ENCODE assay signal across 23 cellular contexts in the genomic region with DNA sequence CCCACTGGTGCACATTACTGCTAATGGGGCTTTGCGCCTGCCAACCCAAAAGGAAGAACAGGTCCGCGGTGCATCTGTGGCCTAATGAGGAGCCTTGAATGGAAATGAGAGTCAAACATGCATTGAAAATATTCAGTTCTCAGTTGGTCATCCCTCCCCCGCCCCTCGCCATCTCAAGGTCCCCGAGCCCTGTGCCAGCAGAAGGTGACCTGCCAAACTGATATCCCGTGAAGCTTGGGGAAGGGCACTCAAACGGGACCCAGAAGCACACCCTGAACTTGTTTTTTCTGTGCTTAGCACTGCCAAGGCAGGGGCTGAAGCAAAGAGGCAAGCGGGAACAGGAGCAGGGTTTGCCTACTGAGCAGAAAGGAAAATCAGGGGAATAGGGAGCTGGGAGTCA.
"Had no signal": no experiment of that assay in that cellular context is flagged by ENCODE, and none has a peak within 500 bp of the region (broad histone marks: within the 10 kb centered on the region; RNA-seq: fewer than 3 reads in every experiment).

No MANE protein-coding gene starts in this region.

- H3K4me3 ChIP-seq: lower lobe of right lung, right lobe of liver, skin epidermis, suprapubic skin, uterus had no signal

- H3K9me3 Mint-ChIP-seq: activated naive CD8-positive, alpha-beta T cell treated with anti-CD3 and anti-CD28 coated beads, Interleukin-2, amount 10 ng/mL, durations not matched to agents 7 days and 5 days had no signal

- H3K27ac Mint-ChIP-seq: activated B cell treated with CpG ODN at 0.5 μM for 24 hours; activated CD4-positive, alpha-beta memory T cell treated with anti-CD3 and anti-CD28 coated beads for 36 hours; activated naive CD8-positive, alpha-beta T cell treated with anti-CD3 and anti-CD28 coated beads, Interleukin-2, amount 10 ng/mL, durations not matched to agents 7 days and 5 days; naive thymus-derived CD4-positive, alpha-beta T cell; stimulated activated naive CD8-positive, alpha-beta T cell treated with anti-CD3 and anti-CD28 coated beads, Interleukin-15, Interleukin-2, amounts not matched to agents 100 ng/mL and 50 ng/mL, for 24 hours had no signal

- H3K4me1 ChIP-seq: lower lobe of right lung, right lobe of liver, suprapubic skin, uterus had no signal

- H3K9me3 ChIP-seq: right lobe of liver, uterus had no signal

- DNase-seq: activated B cell treated with CpG ODN at 0.5 μM for 24 hours; activated CD4-positive, alpha-beta memory T cell treated with anti-CD3 and anti-CD28 coated beads for 36 hours; activated CD4-positive, alpha-beta T cell treated with anti-CD3 and anti-CD28 coated beads for 48 hours; activated naive CD4-positive, alpha-beta T cell treated with Interleukin-2 at 50 U/mL for 16 hours; activated naive CD8-positive, alpha-beta T cell treated with anti-CD3 and anti-CD28 coated beads, Interleukin-2, amount 10 ng/mL, durations not matched to agents 7 days and 5 days; activated T-cell treated with anti-CD3 and anti-CD28 coated beads, Interleukin-2, amount 50 U/mL, for 48 hours; central memory CD4-positive, alpha-beta T cell; effector memory CD4-positive, alpha-beta T cell; foreskin melanocyte; kidney; lower lobe of right lung; mesendoderm; naive thymus-derived CD4-positive, alpha-beta T cell; right lobe of liver; stimulated activated CD4-positive, alpha-beta T cell treated with anti-CD3 and anti-CD28 coated beads, Interleukin-1b, Interleukin-23, amount 100 ng/mL, for 48 hours; T-helper 1 cell; trophoblast cell; uterus had no signal

- H3K36me3 Mint-ChIP-seq: activated naive CD8-positive, alpha-beta T cell treated with anti-CD3 and anti-CD28 coated beads, Interleukin-2, amount 10 ng/mL, durations not matched to agents 7 days and 5 days; brain had no signal

- H3K27ac ChIP-seq: lower lobe of right lung, right lobe of liver, suprapubic skin, uterus had no signal

- ATAC-seq: lower lobe of right lung; naive thymus-derived CD4-positive, alpha-beta T cell; right lobe of liver had no signal

- H3K27me3 Mint-ChIP-seq: activated CD4-positive, alpha-beta memory T cell treated with anti-CD3 and anti-CD28 coated beads for 36 hours; brain; stimulated activated naive CD8-positive, alpha-beta T cell treated with anti-CD3 and anti-CD28 coated beads, Interleukin-15, Interleukin-2, amounts not matched to agents 100 ng/mL and 50 ng/mL, for 24 hours had no signal

- H3K36me3 ChIP-seq: lower lobe of right lung, right lobe of liver, suprapubic skin, uterus had no signal

- H3K27me3 ChIP-seq: right lobe of liver, suprapubic skin, uterus had no signal

- H3K4me3 Mint-ChIP-seq: activated B cell treated with CpG ODN at 0.5 μM for 24 hours; activated CD4-positive, alpha-beta memory T cell treated with anti-CD3 and anti-CD28 coated beads for 36 hours; activated naive CD8-positive, alpha-beta T cell treated with anti-CD3 and anti-CD28 coated beads, Interleukin-2, amount 10 ng/mL, durations not matched to agents 7 days and 5 days; brain; naive thymus-derived CD4-positive, alpha-beta T cell; neural crest cell; stimulated activated naive CD8-positive, alpha-beta T cell treated with anti-CD3 and anti-CD28 coated beads, Interleukin-15, Interleukin-2, amounts not matched to agents 100 ng/mL and 50 ng/mL, for 24 hours had no signal

- H3K4me1 Mint-ChIP-seq: activated B cell treated with CpG ODN at 0.5 μM for 24 hours; activated naive CD8-positive, alpha-beta T cell treated with anti-CD3 and anti-CD28 coated beads, Interleukin-2, amount 10 ng/mL, durations not matched to agents 7 days and 5 days; naive thymus-derived CD4-positive, alpha-beta T cell had no signal
